In genomic region chr9:39464122-39464777, GRCh38 we compare ENCODE assay signal across 7 cellular contexts.
A peak's percentile ranks its signal among the peaks of the same experiment; 100 is the strongest.
DNase-seq lines count a peak whose midpoint lies in the region; ATAC-seq, FAIRE-seq and TF ChIP-seq lines count a peak whose summit lies in the region.
"Not testable (repeated sequence)": the region's sequence is repeated elsewhere in the genome, so short reads cannot be mapped to it uniquely, and the experiment has no call there.

No MANE protein-coding gene starts in this region.

- H3K4me3 ChIP-seq in bronchial epithelial cell (ENCODE audit: low read depth, low read length), result peak overlapping the region; percentile 39
- peak overlapping the region; percentile 60 to 71 (median 63) for H3K4me3 ChIP-seq in skeletal muscle tissue (ENCODE audit: low read length in 3 of 3)

- DNase-seq in NCI-H345 (lab: John Stamatoyannopoulos, UW) (peak; percentile 68), bronchial epithelial cell (ENCODE audit: low read depth) (peak; percentile 81), immature natural killer cell (peak; percentile 47 to 72 (median 66))
- DNase-seq in activated CD4-positive, CD25-positive, alpha-beta regulatory T cell (lab: John Stamatoyannopoulos, UW), result peak in 3 of 4 experiments; percentile 7 to 35 (median 13)

- not testable (repeated sequence) for H3K36me3 Mint-ChIP-seq in immature natural killer cell

- peak overlapping the region in 5 of 6 donors; percentile 36 to 94 (median 54) for H3K27ac Mint-ChIP-seq in immature natural killer cell

- TF ChIP-seq CTCF in bronchial epithelial cell (IDR thresholded peaks at IDR 0.05; ENCODE audit: insufficient read depth, low read length, severe bottlenecking), result not testable (repeated sequence)

- not testable (repeated sequence) for H3K4me1 Mint-ChIP-seq in immature natural killer cell

- H3K4me1 ChIP-seq in skeletal muscle tissue (ENCODE audit: control insufficient read depth in 3 of 3, insufficient read depth in 3 of 3, low read length in 3 of 3), result not testable (repeated sequence)

- not testable (repeated sequence) for FAIRE-seq in bronchial epithelial cell (lab: Jason Lieb, UNC)

- H3K27me3 ChIP-seq in bronchial epithelial cell (ENCODE audit: control insufficient read depth, insufficient read depth, low read length); skeletal muscle tissue (ENCODE audit: control insufficient read depth in 3 of 3, insufficient read depth in 3 of 3, low read length in 3 of 3): not testable (repeated sequence)

- H3K9me3 ChIP-seq in skeletal muscle tissue (ENCODE audit: control insufficient read depth in 3 of 3, low read length in 3 of 3), result not testable (repeated sequence)

- not testable (repeated sequence) for H3K9me3 Mint-ChIP-seq in immature natural killer cell

- not testable (repeated sequence) for H3K27ac ChIP-seq in skeletal muscle tissue (ENCODE audit: low read depth, low read length)

- not testable (repeated sequence) for H3K36me3 ChIP-seq in bronchial epithelial cell (ENCODE audit: control insufficient read depth, insufficient read depth, low read length); skeletal muscle tissue (ENCODE audit: control insufficient read depth in 3 of 3, insufficient read depth in 3 of 3, low read length in 3 of 3)

- H3K27me3 Mint-ChIP-seq in immature natural killer cell (ENCODE audit: low read depth in 3 of 3), result not testable (repeated sequence)

- H3K9ac ChIP-seq in skeletal muscle tissue (ENCODE audit: low read depth in 1 of 3, low read length in 3 of 3), result peak overlapping the region in 2 of 3 donors; percentile 32 to 68

- peak; percentile 98 for ATAC-seq in GM19043 (IDR thresholded peaks at IDR 0.05; ENCODE audit: low read depth, unreplicated experiment)
- peak; percentile 94 for ATAC-seq in HG03354 (IDR thresholded peaks at IDR 0.05; ENCODE audit: poor library complexity, severe bottlenecking, unreplicated experiment)

- H3K4me3 Mint-ChIP-seq in immature natural killer cell, result peak overlapping the region; percentile 87 to 98 (median 92)

Comparison
In these comparisons a context has a peak if more than half of its experiments do, and no peak if none do; other contexts are left out.
1. DNase-seq: peak in every context shown above with its lines; median percentile 81 in bronchial epithelial cell; 68 in NCI-H345; 66 in immature natural killer cell; 13 in activated CD4-positive, CD25-positive, alpha-beta regulatory T cell.